In genomic region chr9:2132484-2133082, GRCh38 we compare ENCODE assay signal across 1 cellular context.
TF ChIP-seq lines count a peak whose summit lies in the region.

No MANE protein-coding gene starts in this region.

TF ChIP-seq in WTC11, 78 proteins besides CTCF, POLR2A, EP300 and RAD21 (continued from another document):
- TF ChIP-seq, protein P1, sequence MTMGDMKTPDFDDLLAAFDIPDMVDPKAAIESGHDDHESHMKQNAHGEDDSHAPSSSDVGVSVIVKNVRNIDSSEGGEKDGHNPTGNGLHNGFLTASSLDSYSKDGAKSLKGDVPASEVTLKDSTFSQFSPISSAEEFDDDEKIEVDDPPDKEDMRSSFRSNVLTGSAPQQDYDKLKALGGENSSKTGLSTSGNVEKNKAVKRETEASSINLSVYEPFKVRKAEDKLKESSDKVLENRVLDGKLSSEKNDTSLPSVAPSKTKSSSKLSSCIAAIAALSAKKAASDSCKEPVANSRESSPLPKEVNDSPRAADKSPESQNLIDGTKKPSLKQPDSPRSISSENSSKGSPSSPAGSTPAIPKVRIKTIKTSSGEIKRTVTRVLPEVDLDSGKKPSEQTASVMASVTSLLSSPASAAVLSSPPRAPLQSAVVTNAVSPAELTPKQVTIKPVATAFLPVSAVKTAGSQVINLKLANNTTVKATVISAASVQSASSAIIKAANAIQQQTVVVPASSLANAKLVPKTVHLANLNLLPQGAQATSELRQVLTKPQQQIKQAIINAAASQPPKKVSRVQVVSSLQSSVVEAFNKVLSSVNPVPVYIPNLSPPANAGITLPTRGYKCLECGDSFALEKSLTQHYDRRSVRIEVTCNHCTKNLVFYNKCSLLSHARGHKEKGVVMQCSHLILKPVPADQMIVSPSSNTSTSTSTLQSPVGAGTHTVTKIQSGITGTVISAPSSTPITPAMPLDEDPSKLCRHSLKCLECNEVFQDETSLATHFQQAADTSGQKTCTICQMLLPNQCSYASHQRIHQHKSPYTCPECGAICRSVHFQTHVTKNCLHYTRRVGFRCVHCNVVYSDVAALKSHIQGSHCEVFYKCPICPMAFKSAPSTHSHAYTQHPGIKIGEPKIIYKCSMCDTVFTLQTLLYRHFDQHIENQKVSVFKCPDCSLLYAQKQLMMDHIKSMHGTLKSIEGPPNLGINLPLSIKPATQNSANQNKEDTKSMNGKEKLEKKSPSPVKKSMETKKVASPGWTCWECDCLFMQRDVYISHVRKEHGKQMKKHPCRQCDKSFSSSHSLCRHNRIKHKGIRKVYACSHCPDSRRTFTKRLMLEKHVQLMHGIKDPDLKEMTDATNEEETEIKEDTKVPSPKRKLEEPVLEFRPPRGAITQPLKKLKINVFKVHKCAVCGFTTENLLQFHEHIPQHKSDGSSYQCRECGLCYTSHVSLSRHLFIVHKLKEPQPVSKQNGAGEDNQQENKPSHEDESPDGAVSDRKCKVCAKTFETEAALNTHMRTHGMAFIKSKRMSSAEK (CRISPR knock-in tag; IDR thresholded peaks at IDR 0.05; ENCODE audit: borderline replicate concordance), result no peak
